Comparison of ENCODE assay signal across 24 cellular contexts in the genomic region with DNA sequence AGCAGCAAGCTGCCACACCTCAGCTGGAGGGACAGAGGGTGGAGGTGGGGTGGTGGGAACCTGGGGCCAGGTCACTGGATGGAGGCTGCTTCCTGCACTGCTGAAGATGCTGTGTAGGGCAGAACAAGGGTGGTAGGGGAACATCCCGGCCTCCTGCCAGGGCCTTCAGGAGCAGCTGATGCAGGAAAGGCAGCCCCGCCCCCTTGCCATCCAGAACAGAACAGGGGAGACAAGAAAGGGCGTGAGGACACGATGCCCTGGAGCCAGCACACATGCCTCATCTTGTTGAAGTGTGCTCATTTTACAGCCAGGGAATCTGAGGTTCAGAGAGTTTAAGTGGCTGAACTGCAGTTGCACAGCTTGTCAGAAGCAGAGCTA. TPM values are rescaled to one million over a fixed set of nuclear protein-coding genes. Genes with fewer than 3 reads are reported as not detected.
"Had no signal": no experiment of that assay in that cellular context is flagged by ENCODE, and none has a peak within 500 bp of the region (broad histone marks: within the 10 kb centered on the region; RNA-seq: fewer than 3 reads in every experiment).

No MANE protein-coding gene starts in this region.

- H3K27me3 ChIP-seq: right atrium auricular region had no signal

- H3K9ac ChIP-seq: neural progenitor cell had no signal

- H2AFZ ChIP-seq: neural progenitor cell had no signal

- H3K36me3 ChIP-seq: gastroesophageal sphincter, neural progenitor cell, right atrium auricular region, suprapubic skin, tibial artery had no signal

- H3K4me1 ChIP-seq: gastroesophageal sphincter, neural progenitor cell, right atrium auricular region, tibial artery had no signal

- H3K4me3 ChIP-seq: gastroesophageal sphincter, neural progenitor cell, right atrium auricular region, suprapubic skin, tibial artery had no signal

- H3K9me3 ChIP-seq: gastroesophageal sphincter, right atrium auricular region, suprapubic skin, tibial artery had no signal

- H3K4me2 ChIP-seq: neural progenitor cell had no signal

- ATAC-seq: gastroesophageal sphincter, natural killer cell had no signal

- H3K27ac ChIP-seq: gastroesophageal sphincter, neural progenitor cell, right atrium auricular region, suprapubic skin, tibial artery had no signal

- DNase-seq: activated CD4-positive, alpha-beta memory T cell treated with anti-CD3 and anti-CD28 coated beads for 36 hours; activated CD4-positive, alpha-beta T cell treated with anti-CD3 and anti-CD28 coated beads, Interleukin-2, amount 10 ng/mL, durations not matched to agents 24 days and 14 days; activated CD4-positive, CD25-positive, alpha-beta regulatory T cell treated with anti-CD3 and anti-CD28 coated beads, Interleukin-2, amount 50 U/mL, for 72 hours; activated CD8-positive, alpha-beta memory T cell treated with anti-CD3 and anti-CD28 coated beads, Interleukin-2, amount 50 U/mL, for 4 hours; activated gamma-delta T cell; activated naive CD4-positive, alpha-beta T cell treated with anti-CD3 and anti-CD28 coated beads, Interleukin-2, amount 10 ng/mL, durations not matched to agents 7 days and 5 days; activated T-cell treated with anti-CD3 and anti-CD28 coated beads, Interleukin-2, amount 50 U/mL, for 1 hour; amniotic stem cell; endodermal cell; immature natural killer cell; natural killer cell; occipital lobe; stimulated activated CD4-positive, alpha-beta T cell treated with anti-CD3 and anti-CD28 coated beads, Interleukin-15, amount 100 ng/mL, for 24 hours; stimulated activated CD4-positive, alpha-beta T cell treated with anti-CD3 and anti-CD28 coated beads, Interleukin-2, amount 100 ng/mL, for 24 hours; stimulated activated naive CD4-positive, alpha-beta T cell; T-helper 2 cell; tibial artery had no signal

RNA-seq across cellular contexts. Expression of a gene that starts 43.1 kb away (rescaled TPM):
- total RNA-seq: activated CD4-positive, alpha-beta memory T cell treated with anti-CD3 and anti-CD28 coated beads for 36 hours; activated CD4-positive, alpha-beta T cell treated with anti-CD3 and anti-CD28 coated beads, Interleukin-2, amount 10 ng/mL, durations not matched to agents 24 days and 14 days; activated CD8-positive, alpha-beta memory T cell treated with anti-CD3 and anti-CD28 coated beads for 36 hours; kidney epithelial cell; natural killer cell; pulmonary artery endothelial cell had no signal
- polyA plus RNA-seq: immature natural killer cell had no signal
